ENCODE assay signal across 18 cellular contexts in the genomic region with DNA sequence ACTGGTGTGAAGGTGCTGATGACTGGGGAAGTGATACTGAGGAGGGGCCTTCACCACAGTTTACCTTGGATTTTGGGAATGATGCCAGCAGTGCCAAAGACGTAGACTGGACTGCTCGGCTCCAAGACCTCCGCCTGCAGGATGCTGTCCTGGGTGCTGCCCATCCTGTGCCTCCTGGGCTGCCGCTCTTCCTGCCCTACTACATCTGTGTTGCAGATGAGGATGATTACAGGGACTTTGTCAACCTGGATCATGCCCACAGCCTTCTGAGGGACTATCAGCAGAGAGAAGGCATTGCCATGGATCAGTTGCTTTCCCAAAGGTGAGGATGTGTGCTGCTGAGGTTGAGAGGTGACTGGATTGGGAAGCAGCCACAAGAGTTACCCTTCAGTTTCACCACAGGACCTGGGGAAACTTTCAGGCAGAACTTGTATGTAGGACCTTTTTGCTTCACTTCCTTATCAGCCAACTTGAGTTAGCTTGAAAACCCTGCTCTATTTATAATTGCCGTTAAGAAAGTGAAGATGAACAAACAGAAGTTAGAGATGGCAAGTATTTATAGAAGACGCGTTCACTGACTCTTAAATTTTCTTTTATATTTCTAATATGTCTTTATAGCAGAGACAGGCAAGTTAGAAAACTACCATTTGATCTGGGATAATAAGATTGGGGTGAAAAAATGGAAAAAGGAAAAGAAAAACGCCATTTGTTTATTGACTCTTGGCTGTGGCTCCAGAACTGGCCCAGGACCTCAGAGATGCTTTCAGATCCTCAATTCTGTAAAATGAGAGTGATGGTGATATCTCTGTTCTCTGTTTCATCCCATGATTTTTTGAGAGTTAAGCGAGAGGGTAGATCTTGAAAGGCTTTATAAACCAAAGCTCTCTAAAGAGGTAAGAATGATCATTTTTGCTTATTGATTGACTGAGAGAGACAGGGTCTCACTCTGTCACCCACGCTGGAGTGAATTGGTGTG. TPM values are rescaled to one million over a fixed set of nuclear protein-coding genes. Genes with fewer than 3 reads are reported as not detected.
A peak's percentile ranks its signal among the peaks of the same experiment; 100 is the strongest.
DNase-seq lines count a peak whose midpoint lies in the region; ATAC-seq, FAIRE-seq and TF ChIP-seq lines count a peak whose summit lies in the region.
"Had no signal": no experiment of that assay in that cellular context is flagged by ENCODE, and none has a peak within 500 bp of the region (broad histone marks: within the 10 kb centered on the region; RNA-seq: fewer than 3 reads in every experiment).

No MANE protein-coding gene starts in this region.

- H3K4me3 ChIP-seq in cardiac muscle cell (no peak overlapping the region), left ventricle myocardium inferior (no peak overlapping the region), GM12878 (0 out of 2 replicates have a peak overlapping the region, but pooled peaks have one; percentile 41), suprapubic skin (no peak overlapping the region), HAP-1 (no peak overlapping the region)
- H3K4me3 ChIP-seq: hepatocyte had no signal

- peaks cover 23% of the 10 kb centered on the region for H3K36me3 ChIP-seq in cardiac muscle cell
- H3K36me3 ChIP-seq in left ventricle myocardium inferior, result peaks cover 46% of the 10 kb centered on the region
- peaks cover 0 to 11% of the 10 kb centered on the region in 2 experiments; a peak in 3 of 4 replicates for H3K36me3 ChIP-seq in GM12878 (ENCODE audit: control insufficient read depth in 2 of 2, insufficient read depth in 2 of 2, low read length in 1 of 2)
- peaks cover 30% of the 10 kb centered on the region for H3K36me3 ChIP-seq in suprapubic skin
- H3K36me3 ChIP-seq in HAP-1 (replicated peaks), result peaks cover 42% of the 10 kb centered on the region

- TF ChIP-seq RAD21 in GM12878 (IDR thresholded peaks at IDR 0.05; ENCODE audit: insufficient read depth, low read depth, low read length), result no peak

- peaks cover 12% of the 10 kb centered on the region for H3K79me2 ChIP-seq in GM12878 (ENCODE audit: control insufficient read depth, insufficient read depth, low read length)

- in situ Hi-C loops in GM12878 (cut with MboI) (no loop called here), HAP-1 (cut with MboI; ENCODE audit: low sequenced_read_pairs) (no loop called here)

- no peak for DNase-seq in cardiac muscle cell (ENCODE audit: low read depth in 1 of 2, low spot score in 1 of 2)
- DNase-seq in left ventricle myocardium inferior, result no peak
- DNase-seq in GM12878 (ENCODE audit: low read depth, low spot score), result no peak
- peak; percentile 1 to 50 for DNase-seq in suprapubic skin (ENCODE audit: low spot score in 2 of 2)
- DNase-seq in HAP-1 (ENCODE audit: low spot score in 2 of 2), result no peak
- DNase-seq in UCSD-AML1 (lab: John Stamatoyannopoulos, UW; ENCODE audit: unreplicated experiment), result no peak
- DNase-seq: ACHN; activated CD4-positive, CD25-positive, alpha-beta regulatory T cell; CD4-positive, alpha-beta memory T cell; DND-41; NCI-H2227 treated with DMSO at 0.1 percent for 48 hours; stimulated activated naive CD4-positive, alpha-beta T cell treated with Interleukin-2 at 50 U/mL for 16 hours; T-cell had no signal

- peaks cover 4% of the 10 kb centered on the region for H3K4me1 ChIP-seq in cardiac muscle cell (ENCODE audit: low read depth)
- H3K4me1 ChIP-seq in left ventricle myocardium inferior, result peaks cover 8% of the 10 kb centered on the region
- peaks cover 12% of the 10 kb centered on the region for H3K4me1 ChIP-seq in GM12878 (ENCODE audit: control insufficient read depth, insufficient read depth, low read length)
- peaks cover 6% of the 10 kb centered on the region for H3K4me1 ChIP-seq in suprapubic skin
- peaks cover 3% of the 10 kb centered on the region for H3K4me1 ChIP-seq in HAP-1

- H3K4me2 ChIP-seq in GM12878 (ENCODE audit: control insufficient read depth, insufficient read depth), result peak overlapping the region; percentile 77
- H3K4me2 ChIP-seq: hepatocyte had no signal

- H3K9me3 ChIP-seq in cardiac muscle cell (ENCODE audit: low read depth) (no peaks in the 10 kb centered on the region), left ventricle myocardium inferior (replicated peaks) (no peaks in the 10 kb centered on the region), GM12878 (replicated peaks; ENCODE audit: control insufficient read depth, insufficient read depth, low read length) (no peaks in the 10 kb centered on the region), suprapubic skin (no peaks in the 10 kb centered on the region), HAP-1 (no peaks in the 10 kb centered on the region)

- POLR2A ChIA-PET in GM12878 (lab: Charles Lee), result interaction anchor here (0.6 to 1.2 kb wide), 3 partner anchors 8 to 796 kb away, joined by 4 to 5 read pairs (median 5); partner anchors contain the start of gene UBA2

- no TSS peak for BruUV-seq in GM12878 (replicated peaks; lab: Mats Ljungman, UMichigan)

- no peak overlapping the region for H2AFZ ChIP-seq in GM12878 (ENCODE audit: control insufficient read depth, low read depth, low read length)
- H2AFZ ChIP-seq: hepatocyte had no signal

- no peaks in the 10 kb centered on the region for H4K20me1 ChIP-seq in GM12878 (ENCODE audit: control insufficient read depth, insufficient read depth)

- no peak for FAIRE-seq in GM12878 (lab: Jason Lieb, UNC)
- FAIRE-seq: H1, keratinocyte had no signal

- H3K27ac ChIP-seq in cardiac muscle cell, result peak overlapping the region; percentile 57
- no peak overlapping the region for H3K27ac ChIP-seq in left ventricle myocardium inferior (replicated peaks)
- peak overlapping the region; percentile 65 for H3K27ac ChIP-seq in GM12878 (ENCODE audit: control insufficient read depth, insufficient read depth)
- H3K27ac ChIP-seq in suprapubic skin, result no peak overlapping the region
- H3K27ac ChIP-seq: hepatocyte had no signal

- no peaks in the 10 kb centered on the region for H3K27me3 ChIP-seq in cardiac muscle cell
- no peaks in the 10 kb centered on the region for H3K27me3 ChIP-seq in left ventricle myocardium inferior (ENCODE audit: low read depth)
- no peaks in the 10 kb centered on the region for H3K27me3 ChIP-seq in GM12878 (replicated peaks in 1 of 2; ENCODE audit: control insufficient read depth in 2 of 2, insufficient read depth in 2 of 2, low read length in 1 of 2)
- H3K27me3 ChIP-seq in suprapubic skin, result no peaks in the 10 kb centered on the region
- no peaks in the 10 kb centered on the region for H3K27me3 ChIP-seq in HAP-1 (ENCODE audit: low read depth)
- H3K27me3 ChIP-seq: hepatocyte had no signal

- CTCF ChIA-PET in GM12878 (lab: Yijun Ruan, JAX), result interaction anchor here (1.0 kb wide), 1 partner anchor 21 kb away, joined by 3 read pairs; no protein-coding TSS in a partner anchor

- TF ChIP-seq CTCF in cardiac muscle cell (IDR thresholded peaks at IDR 0.05; ENCODE audit: low read depth, low read length) (no peak), left ventricle myocardium inferior (IDR thresholded peaks at IDR 0.05; ENCODE audit: borderline replicate concordance) (no peak), GM12878 (IDR thresholded peaks at IDR 0.05 in 2 of 3, conservative IDR thresholded peaks at IDR 0.05 in 1 of 3; ENCODE audit: control insufficient read depth in 2 of 3, extremely low read depth in 1 of 3, insufficient read depth in 1 of 3, low read depth in 3 of 3, low read length in 3 of 3) (no peak), suprapubic skin (IDR thresholded peaks at IDR 0.05) (no peak)

- TF ChIP-seq POLR2A in GM12878 (IDR thresholded peaks at IDR 0.05; ENCODE audit: low read depth, low read length) (no peak), suprapubic skin (IDR thresholded peaks at IDR 0.05) (no peak)

- intact Hi-C loops in left ventricle myocardium inferior (cut with micrococcal nuclease) (no loop called here), GM12878 (cut with micrococcal nuclease; ENCODE audit: unreplicated experiment) (no loop called here)

- ATAC-seq in HG03103 (IDR thresholded peaks at IDR 0.05; ENCODE audit: low read depth, unreplicated experiment) (peak; percentile 47), GM12878 (peak; percentile 74), HG02623 (IDR thresholded peaks at IDR 0.05; ENCODE audit: unreplicated experiment) (no peak)
- ATAC-seq: T-cell had no signal

- RAD21 ChIA-PET in GM12878 (lab: Charles Lee; ENCODE audit: unreplicated experiment), result no interaction called here

- SMC1A ChIA-PET in GM12878 (lab: Charles Lee; ENCODE audit: uncharacterized antibody, unreplicated experiment), result interaction anchor here (1.4 kb wide), 1 partner anchor 23 kb away, joined by 4 read pairs; no protein-coding TSS in a partner anchor

- no peak for TF ChIP-seq EP300 in GM12878 (IDR thresholded peaks at IDR 0.05; ENCODE audit: borderline replicate concordance in 1 of 2, control insufficient read depth in 1 of 2, low read depth in 2 of 2, low read length in 2 of 2)
- TF ChIP-seq EP300 in suprapubic skin (IDR thresholded peaks at IDR 0.05), result no peak

- peak overlapping the region; percentile 27; the same call in 1 of the 2 replicates for H3K9ac ChIP-seq in GM12878 (ENCODE audit: control insufficient read depth, insufficient read depth, low read length)

- WGBS in GM12878 (ENCODE audit: insufficient coverage, insufficient replicate concordance, low lambda C conversion rate, missing lambda C conversion rate), result 76% methylated on average over 10 of the region's 10 CpGs
- WGBS in suprapubic skin, result 86% methylated on average over 10 of the region's 10 CpGs

RNA-seq across cellular contexts. Expression of gene PDCD2L, which starts 5.3 kb away (rescaled TPM):
- total RNA-seq in cardiac muscle cell (37.6 and 39.3 TPM in 2 replicates), left ventricle myocardium inferior (12.8 TPM), GM12878 (2014; rRNA removed) (34.3 and 36.5 TPM in 2 replicates), GM12878 (2014; rRNA removed; fragmentation: Illumina TruSeq; extraction: Trizol) (27.0 and 31.0 TPM in 2 replicates), GM12878 (2021) (28.0 and 29.9 TPM in 2 replicates), suprapubic skin (10 to 100 TPM in 3 of 4 donors, 1 to 10 TPM in 1; 5.9 to 20.3 (median 14.7) TPM)
- polyA plus RNA-seq in cardiac muscle cell (14.9 and 25.5 TPM in 2 replicates), GM12878 (2011; rRNA removed) (41.3 and 47.9 TPM in 2 replicates), GM12878 (2014; fragmentation: Illumina TruSeq; extraction: Trizol) (12.2 and 18.2 TPM in 2 replicates), GM12878 (2014; fragmentation: Nextera tagmentation; extraction: Ambion mirVana) (10 to 100 TPM in 1 of 2 experiments, 1 to 10 TPM in 1; 7.2 to 19.1 TPM), GM12878 (2014; rRNA removed) (32.2 and 32.5 TPM in 2 replicates), GM12878 (2016; fragmentation: Nextera tagmentation; extraction: Ambion mirVana) (10 to 100 TPM; 25.7 to 25.8 TPM)
- 19.9 and 25.0 TPM in 2 replicates for total RNA-seq in GM12878 (2013; cell fraction: nucleolus; rRNA removed)
- polyA plus RNA-seq in GM12878 (2011; ENCODE audit: low read depth), result 14.1 TPM
- 36.8 and 44.3 TPM in 2 replicates for polyA plus RNA-seq in GM12878 (2011; cell fraction: cytosol; rRNA removed)
- polyA plus RNA-seq in GM12878 (2011; cell fraction: nucleus; rRNA removed), result 21.6 and 28.4 TPM in 2 replicates
- polyA plus RNA-seq in GM12878 (2012), result 15.9 and 18.3 TPM in 2 replicates
- 32.1 and 36.2 TPM in 2 replicates for polyA minus RNA-seq in GM12878 (2011; rRNA and poly(A)+ RNA removed)
- 8.7 and 11.1 TPM in 2 replicates for polyA minus RNA-seq in GM12878 (2011; cell fraction: cytosol; rRNA and poly(A)+ RNA removed)
- polyA minus RNA-seq in GM12878 (2011; cell fraction: nucleus; rRNA and poly(A)+ RNA removed), result 5.7 and 10.2 TPM in 2 replicates

RNA-seq across cellular contexts. Expression of gene UBA2, which starts 18.7 kb away (rescaled TPM):
- total RNA-seq in cardiac muscle cell (118 and 121 TPM in 2 replicates), left ventricle myocardium inferior (44.0 TPM), GM12878 (2014; rRNA removed) (80.0 and 103 TPM in 2 replicates), GM12878 (2014; rRNA removed; fragmentation: Illumina TruSeq; extraction: Trizol) (129 and 137 TPM in 2 replicates), GM12878 (2021) (96.3 and 104 TPM in 2 replicates), suprapubic skin (10 to 100 TPM; 60.5 to 98.6 (median 84.7) TPM)
- polyA plus RNA-seq in cardiac muscle cell (71.9 and 95.3 TPM in 2 replicates), GM12878 (2011; rRNA removed) (237 and 372 TPM in 2 replicates), GM12878 (2014; fragmentation: Illumina TruSeq; extraction: Trizol) (117 and 145 TPM in 2 replicates), GM12878 (2014; fragmentation: Nextera tagmentation; extraction: Ambion mirVana) (10 to 100 TPM; 50.6 to 54.2 TPM), GM12878 (2014; rRNA removed) (99.7 and 113 TPM in 2 replicates), GM12878 (2016; fragmentation: Nextera tagmentation; extraction: Ambion mirVana) (100 to 1,000 TPM in 1 of 2 experiments, 10 to 100 TPM in 1; 98.5 to 122 TPM)
- 87.5 and 121 TPM in 2 replicates for total RNA-seq in GM12878 (2013; cell fraction: nucleolus; rRNA removed)
- polyA plus RNA-seq in GM12878 (2011; ENCODE audit: low read depth), result 57.9 TPM
- polyA plus RNA-seq in GM12878 (2011; cell fraction: cytosol; rRNA removed), result 117 and 164 TPM in 2 replicates
- polyA plus RNA-seq in GM12878 (2011; cell fraction: nucleus; rRNA removed), result 86.3 and 92.6 TPM in 2 replicates
- polyA plus RNA-seq in GM12878 (2012), result 80.0 and 118 TPM in 2 replicates
- polyA minus RNA-seq in GM12878 (2011; rRNA and poly(A)+ RNA removed), result 220 and 320 TPM in 2 replicates
- 93.0 and 117 TPM in 2 replicates for polyA minus RNA-seq in GM12878 (2011; cell fraction: cytosol; rRNA and poly(A)+ RNA removed)
- polyA minus RNA-seq in GM12878 (2011; cell fraction: nucleus; rRNA and poly(A)+ RNA removed), result 29.6 and 34.7 TPM in 2 replicates

RNA-seq across cellular contexts. Expression of gene GPI, which starts 44.5 kb away (rescaled TPM):
- 618 and 670 TPM in 2 replicates for total RNA-seq in cardiac muscle cell
- 791 and 862 TPM in 2 replicates for polyA plus RNA-seq in cardiac muscle cell
- 473 TPM for total RNA-seq in left ventricle myocardium inferior
- 401 and 455 TPM in 2 replicates for total RNA-seq in GM12878 (2013; cell fraction: nucleolus; rRNA removed)
- total RNA-seq in GM12878 (2014; rRNA removed), result 190 and 208 TPM in 2 replicates
- 132 and 145 TPM in 2 replicates for total RNA-seq in GM12878 (2014; rRNA removed; fragmentation: Illumina TruSeq; extraction: Trizol)
- total RNA-seq in GM12878 (2021), result 389 and 390 TPM in 2 replicates
- 425 TPM for polyA plus RNA-seq in GM12878 (2011; ENCODE audit: low read depth)
- polyA plus RNA-seq in GM12878 (2011; rRNA removed), result 73.4 and 161 TPM in 2 replicates
- 243 and 341 TPM in 2 replicates for polyA plus RNA-seq in GM12878 (2011; cell fraction: cytosol; rRNA removed)
- 464 and 522 TPM in 2 replicates for polyA plus RNA-seq in GM12878 (2011; cell fraction: nucleus; rRNA removed)
- 590 and 669 TPM in 2 replicates for polyA plus RNA-seq in GM12878 (2012)
- 164 and 308 TPM in 2 replicates for polyA plus RNA-seq in GM12878 (2014; fragmentation: Illumina TruSeq; extraction: Trizol)
- polyA plus RNA-seq in GM12878 (2014; fragmentation: Nextera tagmentation; extraction: Ambion mirVana), result 100 to 1,000 TPM; 124 to 133 TPM
- 171 and 202 TPM in 2 replicates for polyA plus RNA-seq in GM12878 (2014; rRNA removed)
- 100 to 1,000 TPM; 387 to 400 TPM for polyA plus RNA-seq in GM12878 (2016; fragmentation: Nextera tagmentation; extraction: Ambion mirVana)
- polyA minus RNA-seq in GM12878 (2011; rRNA and poly(A)+ RNA removed), result 290 and 381 TPM in 2 replicates
- polyA minus RNA-seq in GM12878 (2011; cell fraction: cytosol; rRNA and poly(A)+ RNA removed), result 243 and 254 TPM in 2 replicates
- polyA minus RNA-seq in GM12878 (2011; cell fraction: nucleus; rRNA and poly(A)+ RNA removed), result 138 and 217 TPM in 2 replicates
- 100 to 1,000 TPM in 3 of 4 donors, 10 to 100 TPM in 1; 75.8 to 219 (median 180) TPM for total RNA-seq in suprapubic skin

Comparison
In these comparisons a context has a peak if more than half of its experiments do, and no peak if none do; other contexts are left out.
1. H3K27ac ChIP-seq: peak in cardiac muscle cell (single experiment) and GM12878 (single experiment); none in left ventricle myocardium inferior (single experiment) and suprapubic skin (single experiment).
2. DNase-seq: peak in suprapubic skin (2 of 2); none in cardiac muscle cell (0 of 2), left ventricle myocardium inferior (single experiment), GM12878 (single experiment), HAP-1 (0 of 2) and UCSD-AML1 (single experiment).